In the genomic region with DNA sequence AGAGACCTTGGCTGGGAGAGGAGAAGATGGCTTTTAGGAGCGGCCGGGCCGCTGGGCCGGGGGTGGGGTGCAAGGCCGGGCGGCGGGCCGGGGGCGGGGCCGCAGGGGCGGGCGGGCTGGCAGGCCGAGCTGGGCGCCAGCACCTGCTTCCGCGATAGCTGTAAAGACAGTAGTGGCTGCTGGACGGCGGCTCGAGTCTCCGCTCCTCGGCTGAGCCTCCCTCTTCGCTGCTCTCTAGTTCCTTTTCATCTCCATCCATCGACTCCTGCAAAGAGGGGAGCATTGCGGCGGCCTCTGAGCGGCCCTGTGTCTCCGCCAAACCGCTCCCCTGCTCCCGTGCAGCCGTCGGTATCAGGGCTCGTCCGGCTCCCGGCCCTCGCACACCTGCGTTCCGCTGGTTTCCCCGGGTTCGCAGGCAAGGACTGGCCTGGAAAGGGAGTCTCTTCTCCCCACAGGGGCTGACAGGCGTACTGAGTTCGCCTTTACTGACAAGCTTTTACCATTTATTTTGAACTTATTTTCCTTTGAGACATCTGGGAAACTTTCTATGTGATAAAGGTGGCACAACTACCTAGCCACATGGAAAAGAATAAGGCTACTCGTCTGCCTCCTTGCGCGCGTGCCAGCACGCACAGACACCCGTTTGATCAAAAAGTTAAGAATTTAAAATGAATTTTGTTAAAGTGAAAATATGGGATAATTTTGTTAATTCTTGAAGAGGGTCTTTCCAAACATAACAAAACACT, we compare ENCODE assay signal across 1 cellular context.
A peak's percentile ranks its signal among the peaks of the same experiment; 100 is the strongest.
TF ChIP-seq lines count a peak whose summit lies in the region.

Gene C17orf75, minus strand, starts transcription at position 317 of the 746 bp plus-strand sequence. Its CDS starts 34 bp downstream, at position 283.

TF ChIP-seq in K562, 482 proteins besides CTCF, POLR2A, EP300 and RAD21 (continued from another document and continues in another):
- TF ChIP-seq, protein P1, sequence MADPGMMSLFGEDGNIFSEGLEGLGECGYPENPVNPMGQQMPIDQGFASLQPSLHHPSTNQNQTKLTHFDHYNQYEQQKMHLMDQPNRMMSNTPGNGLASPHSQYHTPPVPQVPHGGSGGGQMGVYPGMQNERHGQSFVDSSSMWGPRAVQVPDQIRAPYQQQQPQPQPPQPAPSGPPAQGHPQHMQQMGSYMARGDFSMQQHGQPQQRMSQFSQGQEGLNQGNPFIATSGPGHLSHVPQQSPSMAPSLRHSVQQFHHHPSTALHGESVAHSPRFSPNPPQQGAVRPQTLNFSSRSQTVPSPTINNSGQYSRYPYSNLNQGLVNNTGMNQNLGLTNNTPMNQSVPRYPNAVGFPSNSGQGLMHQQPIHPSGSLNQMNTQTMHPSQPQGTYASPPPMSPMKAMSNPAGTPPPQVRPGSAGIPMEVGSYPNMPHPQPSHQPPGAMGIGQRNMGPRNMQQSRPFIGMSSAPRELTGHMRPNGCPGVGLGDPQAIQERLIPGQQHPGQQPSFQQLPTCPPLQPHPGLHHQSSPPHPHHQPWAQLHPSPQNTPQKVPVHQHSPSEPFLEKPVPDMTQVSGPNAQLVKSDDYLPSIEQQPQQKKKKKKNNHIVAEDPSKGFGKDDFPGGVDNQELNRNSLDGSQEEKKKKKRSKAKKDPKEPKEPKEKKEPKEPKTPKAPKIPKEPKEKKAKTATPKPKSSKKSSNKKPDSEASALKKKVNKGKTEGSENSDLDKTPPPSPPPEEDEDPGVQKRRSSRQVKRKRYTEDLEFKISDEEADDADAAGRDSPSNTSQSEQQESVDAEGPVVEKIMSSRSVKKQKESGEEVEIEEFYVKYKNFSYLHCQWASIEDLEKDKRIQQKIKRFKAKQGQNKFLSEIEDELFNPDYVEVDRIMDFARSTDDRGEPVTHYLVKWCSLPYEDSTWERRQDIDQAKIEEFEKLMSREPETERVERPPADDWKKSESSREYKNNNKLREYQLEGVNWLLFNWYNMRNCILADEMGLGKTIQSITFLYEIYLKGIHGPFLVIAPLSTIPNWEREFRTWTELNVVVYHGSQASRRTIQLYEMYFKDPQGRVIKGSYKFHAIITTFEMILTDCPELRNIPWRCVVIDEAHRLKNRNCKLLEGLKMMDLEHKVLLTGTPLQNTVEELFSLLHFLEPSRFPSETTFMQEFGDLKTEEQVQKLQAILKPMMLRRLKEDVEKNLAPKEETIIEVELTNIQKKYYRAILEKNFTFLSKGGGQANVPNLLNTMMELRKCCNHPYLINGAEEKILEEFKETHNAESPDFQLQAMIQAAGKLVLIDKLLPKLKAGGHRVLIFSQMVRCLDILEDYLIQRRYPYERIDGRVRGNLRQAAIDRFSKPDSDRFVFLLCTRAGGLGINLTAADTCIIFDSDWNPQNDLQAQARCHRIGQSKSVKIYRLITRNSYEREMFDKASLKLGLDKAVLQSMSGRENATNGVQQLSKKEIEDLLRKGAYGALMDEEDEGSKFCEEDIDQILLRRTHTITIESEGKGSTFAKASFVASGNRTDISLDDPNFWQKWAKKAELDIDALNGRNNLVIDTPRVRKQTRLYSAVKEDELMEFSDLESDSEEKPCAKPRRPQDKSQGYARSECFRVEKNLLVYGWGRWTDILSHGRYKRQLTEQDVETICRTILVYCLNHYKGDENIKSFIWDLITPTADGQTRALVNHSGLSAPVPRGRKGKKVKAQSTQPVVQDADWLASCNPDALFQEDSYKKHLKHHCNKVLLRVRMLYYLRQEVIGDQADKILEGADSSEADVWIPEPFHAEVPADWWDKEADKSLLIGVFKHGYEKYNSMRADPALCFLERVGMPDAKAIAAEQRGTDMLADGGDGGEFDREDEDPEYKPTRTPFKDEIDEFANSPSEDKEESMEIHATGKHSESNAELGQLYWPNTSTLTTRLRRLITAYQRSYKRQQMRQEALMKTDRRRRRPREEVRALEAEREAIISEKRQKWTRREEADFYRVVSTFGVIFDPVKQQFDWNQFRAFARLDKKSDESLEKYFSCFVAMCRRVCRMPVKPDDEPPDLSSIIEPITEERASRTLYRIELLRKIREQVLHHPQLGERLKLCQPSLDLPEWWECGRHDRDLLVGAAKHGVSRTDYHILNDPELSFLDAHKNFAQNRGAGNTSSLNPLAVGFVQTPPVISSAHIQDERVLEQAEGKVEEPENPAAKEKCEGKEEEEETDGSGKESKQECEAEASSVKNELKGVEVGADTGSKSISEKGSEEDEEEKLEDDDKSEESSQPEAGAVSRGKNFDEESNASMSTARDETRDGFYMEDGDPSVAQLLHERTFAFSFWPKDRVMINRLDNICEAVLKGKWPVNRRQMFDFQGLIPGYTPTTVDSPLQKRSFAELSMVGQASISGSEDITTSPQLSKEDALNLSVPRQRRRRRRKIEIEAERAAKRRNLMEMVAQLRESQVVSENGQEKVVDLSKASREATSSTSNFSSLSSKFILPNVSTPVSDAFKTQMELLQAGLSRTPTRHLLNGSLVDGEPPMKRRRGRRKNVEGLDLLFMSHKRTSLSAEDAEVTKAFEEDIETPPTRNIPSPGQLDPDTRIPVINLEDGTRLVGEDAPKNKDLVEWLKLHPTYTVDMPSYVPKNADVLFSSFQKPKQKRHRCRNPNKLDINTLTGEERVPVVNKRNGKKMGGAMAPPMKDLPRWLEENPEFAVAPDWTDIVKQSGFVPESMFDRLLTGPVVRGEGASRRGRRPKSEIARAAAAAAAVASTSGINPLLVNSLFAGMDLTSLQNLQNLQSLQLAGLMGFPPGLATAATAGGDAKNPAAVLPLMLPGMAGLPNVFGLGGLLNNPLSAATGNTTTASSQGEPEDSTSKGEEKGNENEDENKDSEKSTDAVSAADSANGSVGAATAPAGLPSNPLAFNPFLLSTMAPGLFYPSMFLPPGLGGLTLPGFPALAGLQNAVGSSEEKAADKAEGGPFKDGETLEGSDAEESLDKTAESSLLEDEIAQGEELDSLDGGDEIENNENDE (IDR thresholded peaks at IDR 0.05; ENCODE audit: low read depth, low read length) = peak; percentile 61
- TF ChIP-seq DPF2 (IDR thresholded peaks at IDR 0.05) (peak; percentile 22; the same call in 1 of the 2 replicates), STAG1 (CRISPR knock-in tag; IDR thresholded peaks at IDR 0.05; ENCODE audit: borderline replicate concordance) (no peak), CTBP1 (IDR thresholded peaks at IDR 0.05; ENCODE audit: borderline replicate concordance) (peak; percentile 87), NR4A1 (CRISPR knock-in tag; IDR thresholded peaks at IDR 0.05) (no peak), NR4A1 (tag; IDR thresholded peaks at IDR 0.05) (0 out of 2 replicates have a peak, but pooled peaks have one; percentile 40), ZFP1 (CRISPR knock-in tag; IDR thresholded peaks at IDR 0.05) (no peak), RBM34 (IDR thresholded peaks at IDR 0.05; ENCODE audit: borderline replicate concordance, insufficient read depth, low read length) (no peak), MXD1 (CRISPR knock-in tag; IDR thresholded peaks at IDR 0.05; ENCODE audit: borderline replicate concordance, poor library complexity, severe bottlenecking) (peak; percentile 51), CBX1 (IDR thresholded peaks at IDR 0.05; ENCODE audit: low read depth) (peak; percentile 97), PTBP1 (IDR thresholded peaks at IDR 0.05; ENCODE audit: low read depth, low read length) (0 out of 2 replicates have a peak, but pooled peaks have one; percentile 57), GABPB1 (CRISPR knock-in tag; IDR thresholded peaks at IDR 0.05) (peak; percentile 95), SUPT5H (IDR thresholded peaks at IDR 0.05) (peak; percentile 71), MNT (conservative IDR thresholded peaks at IDR 0.05) (peak; percentile 67 to 85), CBFB (CRISPR knock-in tag; IDR thresholded peaks at IDR 0.05) (0 out of 2 replicates have a peak, but pooled peaks have one; percentile 55), TAF1 (IDR thresholded peaks at IDR 0.05; ENCODE audit: control insufficient read depth, extremely low read depth, insufficient read depth, low read length, severe bottlenecking) (peak; percentile 97), TARDBP (IDR thresholded peaks at IDR 0.05) (0 out of 2 replicates have a peak, but pooled peaks have one; percentile 81), HCFC1 (IDR thresholded peaks at IDR 0.05; ENCODE audit: low read depth, low read length) (peak; percentile 85), KDM1A (IDR thresholded peaks at IDR 0.05) (peak in 1 of 2 experiments; percentile 56; a peak in 1 of 4 replicates), SIN3A (IDR thresholded peaks at IDR 0.05; ENCODE audit: borderline replicate concordance in 2 of 2, control insufficient read depth in 1 of 2, low read depth in 2 of 2, low read length in 2 of 2) (peak; percentile 64 to 67; a peak in 2 of 4 replicates), ZNF586 (CRISPR knock-in tag; conservative IDR thresholded peaks at IDR 0.05) (no peak), HMGXB4 (CRISPR knock-in tag; IDR thresholded peaks at IDR 0.05) (peak; percentile 89; the same call in 1 of the 2 replicates), ZHX1 (conservative IDR thresholded peaks at IDR 0.05; ENCODE audit: low read length) (peak; percentile 78; the same call in 1 of the 2 replicates)
- TF ChIP-seq, protein P2, sequence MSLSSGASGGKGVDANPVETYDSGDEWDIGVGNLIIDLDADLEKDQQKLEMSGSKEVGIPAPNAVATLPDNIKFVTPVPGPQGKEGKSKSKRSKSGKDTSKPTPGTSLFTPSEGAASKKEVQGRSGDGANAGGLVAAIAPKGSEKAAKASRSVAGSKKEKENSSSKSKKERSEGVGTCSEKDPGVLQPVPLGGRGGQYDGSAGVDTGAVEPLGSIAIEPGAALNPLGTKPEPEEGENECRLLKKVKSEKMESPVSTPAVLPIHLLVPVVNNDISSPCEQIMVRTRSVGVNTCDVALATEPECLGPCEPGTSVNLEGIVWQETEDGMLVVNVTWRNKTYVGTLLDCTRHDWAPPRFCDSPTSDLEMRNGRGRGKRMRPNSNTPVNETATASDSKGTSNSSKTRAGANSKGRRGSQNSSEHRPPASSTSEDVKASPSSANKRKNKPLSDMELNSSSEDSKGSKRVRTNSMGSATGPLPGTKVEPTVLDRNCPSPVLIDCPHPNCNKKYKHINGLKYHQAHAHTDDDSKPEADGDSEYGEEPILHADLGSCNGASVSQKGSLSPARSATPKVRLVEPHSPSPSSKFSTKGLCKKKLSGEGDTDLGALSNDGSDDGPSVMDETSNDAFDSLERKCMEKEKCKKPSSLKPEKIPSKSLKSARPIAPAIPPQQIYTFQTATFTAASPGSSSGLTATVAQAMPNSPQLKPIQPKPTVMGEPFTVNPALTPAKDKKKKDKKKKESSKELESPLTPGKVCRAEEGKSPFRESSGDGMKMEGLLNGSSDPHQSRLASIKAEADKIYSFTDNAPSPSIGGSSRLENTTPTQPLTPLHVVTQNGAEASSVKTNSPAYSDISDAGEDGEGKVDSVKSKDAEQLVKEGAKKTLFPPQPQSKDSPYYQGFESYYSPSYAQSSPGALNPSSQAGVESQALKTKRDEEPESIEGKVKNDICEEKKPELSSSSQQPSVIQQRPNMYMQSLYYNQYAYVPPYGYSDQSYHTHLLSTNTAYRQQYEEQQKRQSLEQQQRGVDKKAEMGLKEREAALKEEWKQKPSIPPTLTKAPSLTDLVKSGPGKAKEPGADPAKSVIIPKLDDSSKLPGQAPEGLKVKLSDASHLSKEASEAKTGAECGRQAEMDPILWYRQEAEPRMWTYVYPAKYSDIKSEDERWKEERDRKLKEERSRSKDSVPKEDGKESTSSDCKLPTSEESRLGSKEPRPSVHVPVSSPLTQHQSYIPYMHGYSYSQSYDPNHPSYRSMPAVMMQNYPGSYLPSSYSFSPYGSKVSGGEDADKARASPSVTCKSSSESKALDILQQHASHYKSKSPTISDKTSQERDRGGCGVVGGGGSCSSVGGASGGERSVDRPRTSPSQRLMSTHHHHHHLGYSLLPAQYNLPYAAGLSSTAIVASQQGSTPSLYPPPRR (CRISPR knock-in tag; IDR thresholded peaks at IDR 0.05; ENCODE audit: borderline replicate concordance) = 0 out of 2 replicates have a peak, but pooled peaks have one; percentile 27
